ENCODE assay signal across 26 cellular contexts in genomic region chrX:105645667-105646354, GRCh38.
DNase-seq lines count a peak whose midpoint lies in the region; ATAC-seq and TF ChIP-seq lines count a peak whose summit lies in the region.
"Had no signal": no experiment of that assay in that cellular context is flagged by ENCODE, and none has a peak within 500 bp of the region (broad histone marks: within the 10 kb centered on the region; RNA-seq: fewer than 3 reads in every experiment).

No MANE protein-coding gene starts in this region.

- H3K4me1 ChIP-seq in RWPE2 (ENCODE audit: insufficient read depth, poor library complexity, severe bottlenecking) (no peaks in the 10 kb centered on the region), psoas muscle (peaks cover 10% of the 10 kb centered on the region)
- H3K4me1 ChIP-seq: vagina had no signal

- intact Hi-C loops in psoas muscle (cut with DNase I): no loop called here

- no peaks in the 10 kb centered on the region for H3K9me3 ChIP-seq in RWPE2 (ENCODE audit: severe bottlenecking)
- no peaks in the 10 kb centered on the region for H3K9me3 ChIP-seq in psoas muscle
- H3K9me3 ChIP-seq: vagina had no signal

- H3K27me3 Mint-ChIP-seq in osteocyte (ENCODE audit: unreplicated experiment): no peaks in the 10 kb centered on the region
- H3K27me3 Mint-ChIP-seq: activated CD4-positive, alpha-beta memory T cell treated with anti-CD3 and anti-CD28 coated beads, Interleukin-2, amount 10 ng/mL, durations not matched to agents 7 days and 5 days; activated naive CD8-positive, alpha-beta T cell; activated T-helper 17 cell treated with anti-CD3 and anti-CD28 coated beads, Interleukin-2, amount 50 U/mL, for 72 hours; B cell; progenitor cell of endocrine pancreas had no signal

- no peak for TF ChIP-seq CTCF in RWPE2 (IDR thresholded peaks at IDR 0.05; ENCODE audit: poor library complexity, severe bottlenecking)
- no peak for TF ChIP-seq CTCF in epithelial cell of esophagus (IDR thresholded peaks at IDR 0.05; ENCODE audit: insufficient read depth, low read depth, low read length, missing control alignments)
- no peak for TF ChIP-seq CTCF in psoas muscle (IDR thresholded peaks at IDR 0.05)
- no peak for TF ChIP-seq CTCF in osteocyte (IDR thresholded peaks at IDR 0.05)

- H3K4me3 ChIP-seq in RWPE2 (ENCODE audit: severe bottlenecking) (no peak overlapping the region), epithelial cell of esophagus (ENCODE audit: low read length) (no peak overlapping the region), psoas muscle (no peak overlapping the region)
- H3K4me3 ChIP-seq: SK-N-MC, vagina had no signal

- H3K27ac ChIP-seq in RWPE2 (ENCODE audit: poor library complexity, severe bottlenecking) (no peak overlapping the region), psoas muscle (peak overlapping the region; percentile 77)
- H3K27ac ChIP-seq: SK-N-MC, vagina had no signal

- no peak overlapping the region for H3K4me3 Mint-ChIP-seq in osteocyte (ENCODE audit: unreplicated experiment)
- H3K4me3 Mint-ChIP-seq: activated CD4-positive, alpha-beta memory T cell treated with anti-CD3 and anti-CD28 coated beads, Interleukin-2, amount 10 ng/mL, durations not matched to agents 7 days and 5 days; activated naive CD8-positive, alpha-beta T cell; activated T-helper 17 cell treated with anti-CD3 and anti-CD28 coated beads, Interleukin-2, amount 50 U/mL, for 72 hours; B cell; CD8-positive, alpha-beta T cell; T-helper 1 cell treated with Interleukin-12 subunit alpha and Interleukin-12 subunit beta and Interleukin-4 antibody, amounts not matched to agents 30 μg/mL and 1 μg/mL, for 36 hours had no signal

- peaks cover 13% of the 10 kb centered on the region for H3K4me1 Mint-ChIP-seq in osteocyte (ENCODE audit: unreplicated experiment)
- H3K4me1 Mint-ChIP-seq: activated CD4-positive, alpha-beta memory T cell treated with anti-CD3 and anti-CD28 coated beads, Interleukin-2, amount 10 ng/mL, durations not matched to agents 7 days and 5 days; activated T-helper 17 cell treated with anti-CD3 and anti-CD28 coated beads, Interleukin-2, amount 50 U/mL, for 72 hours; B cell had no signal

- H3K27me3 ChIP-seq in RWPE2 (ENCODE audit: insufficient read depth, poor library complexity, severe bottlenecking): no peaks in the 10 kb centered on the region
- no peaks in the 10 kb centered on the region for H3K27me3 ChIP-seq in psoas muscle (ENCODE audit: insufficient read depth in 3 of 3, low read length in 2 of 3)
- H3K27me3 ChIP-seq: vagina had no signal

- H3K27ac Mint-ChIP-seq in osteocyte (ENCODE audit: unreplicated experiment): no peak overlapping the region
- H3K27ac Mint-ChIP-seq: activated CD4-positive, alpha-beta memory T cell treated with anti-CD3 and anti-CD28 coated beads, Interleukin-2, amount 10 ng/mL, durations not matched to agents 7 days and 5 days; activated naive CD8-positive, alpha-beta T cell; activated T-helper 17 cell treated with anti-CD3 and anti-CD28 coated beads, Interleukin-2, amount 50 U/mL, for 72 hours; B cell; CD8-positive, alpha-beta T cell; progenitor cell of endocrine pancreas; T-helper 1 cell treated with Interleukin-12 subunit alpha and Interleukin-12 subunit beta and Interleukin-4 antibody, amounts not matched to agents 30 μg/mL and 1 μg/mL, for 36 hours had no signal

- H3K9me3 Mint-ChIP-seq in osteocyte (ENCODE audit: unreplicated experiment): peaks cover 5% of the 10 kb centered on the region
- H3K9me3 Mint-ChIP-seq: activated CD4-positive, alpha-beta memory T cell treated with anti-CD3 and anti-CD28 coated beads, Interleukin-2, amount 10 ng/mL, durations not matched to agents 7 days and 5 days; activated T-helper 17 cell treated with anti-CD3 and anti-CD28 coated beads, Interleukin-2, amount 50 U/mL, for 72 hours had no signal

- 23 to 36% (median 28%) methylated on average over 5 of the region's 5 CpGs for WGBS in psoas muscle, 3 donors

- H3K36me3 ChIP-seq in RWPE2 (ENCODE audit: low read depth) (no peaks in the 10 kb centered on the region), psoas muscle (ENCODE audit: insufficient read depth in 1 of 2, low read depth in 1 of 2) (no peaks in the 10 kb centered on the region)
- H3K36me3 ChIP-seq: vagina had no signal

- ATAC-seq in RWPE2 (ENCODE audit: low read depth) (peak; percentile 45; the same call in 1 of the 3 replicates), psoas muscle (peak in 3 of 4 donors; percentile 79 to 88 (median 80))
- ATAC-seq: activated T-helper 17 cell treated with anti-CD3 and anti-CD28 coated beads, Interleukin-2, amount 50 U/mL, for 72 hours; CD8-positive, alpha-beta T cell; left cardiac atrium; stimulated activated naive CD8-positive, alpha-beta T cell treated with anti-CD3 and anti-CD28 coated beads, Interleukin-15, Interleukin-2, amounts not matched to agents 100 U/mL and 50 U/mL, for 24 hours had no signal

- peak; percentile 41 for DNase-seq in Daoy (ENCODE audit: low read depth)
- DNase-seq in RWPE2 (ENCODE audit: low spot score): no peak
- DNase-seq in epithelial cell of esophagus (ENCODE audit: low read depth): peak; percentile 66
- DNase-seq in psoas muscle: no peak
- DNase-seq in osteocyte (ENCODE audit: extremely low spot score, unreplicated experiment): no peak
- DNase-seq in KG1 (lab: John Stamatoyannopoulos, UW): no peak
- no peak for DNase-seq in occipital lobe (lab: John Stamatoyannopoulos, UW)
- no peak for DNase-seq in cortex of kidney (lab: John Stamatoyannopoulos, UW)
- DNase-seq: activated CD4-positive, alpha-beta memory T cell treated with anti-CD3 and anti-CD28 coated beads, Interleukin-2, amount 10 ng/mL, durations not matched to agents 7 days and 5 days; activated CD4-positive, CD25-positive, alpha-beta regulatory T cell treated with anti-CD3 and anti-CD28 coated beads, Interleukin-2, amount 50 U/mL, for 72 hours; CD8-positive, alpha-beta T cell; DMS 273 treated with DMSO at 0.1 percent for 48 hours; effector CD4-positive, alpha-beta T cell; IMR-90; left cardiac atrium; NCI-H1105; NCI-H1930; NCI-H345; stimulated activated naive CD8-positive, alpha-beta T cell treated with anti-CD3 and anti-CD28 coated beads, Interleukin-15, Interleukin-2, amounts not matched to agents 100 U/mL and 50 U/mL, for 24 hours had no signal

- no peaks in the 10 kb centered on the region for H3K36me3 Mint-ChIP-seq in osteocyte (ENCODE audit: unreplicated experiment)
- H3K36me3 Mint-ChIP-seq: activated naive CD8-positive, alpha-beta T cell; CD8-positive, alpha-beta T cell had no signal

Comparison
In these comparisons a context has a peak if more than half of its experiments do, and no peak if none do; other contexts are left out.
1. DNase-seq: peak in Daoy (single experiment) and epithelial cell of esophagus (single experiment); none in RWPE2 (single experiment), psoas muscle (0 of 2), osteocyte (single experiment), KG1 (single experiment), occipital lobe (single experiment) and cortex of kidney (single experiment).